Comparison of ENCODE assay signal across 23 cellular contexts in the genomic region with DNA sequence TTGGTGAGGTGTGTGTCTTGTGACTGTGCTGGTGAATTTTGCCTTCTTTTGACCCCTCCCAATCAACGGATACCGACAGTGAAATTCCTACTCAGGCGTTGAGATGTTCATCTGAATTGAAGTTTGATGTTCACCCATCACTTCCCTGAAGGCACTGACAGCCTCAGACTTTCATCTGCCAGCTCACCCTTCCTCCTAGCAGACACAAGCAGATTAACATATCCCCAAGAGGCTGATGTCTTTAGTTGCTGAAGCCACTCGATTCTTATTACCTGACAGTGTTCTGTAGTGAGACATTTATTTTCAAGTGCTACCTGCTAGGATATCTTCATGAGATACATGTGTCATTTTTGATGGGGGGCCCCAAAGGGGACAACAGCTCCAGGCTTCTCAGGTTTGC.
"Had no signal": no experiment of that assay in that cellular context is flagged by ENCODE, and none has a peak within 500 bp of the region (broad histone marks: within the 10 kb centered on the region; RNA-seq: fewer than 3 reads in every experiment).

No MANE protein-coding gene starts in this region.

- H3K27me3 ChIP-seq: left lung, ovary, tibial nerve, uterus had no signal

- H3K27ac ChIP-seq: left lung, lower lobe of right lung, ovary, skin epidermis, tibial nerve, uterus had no signal

- H3K4me3 ChIP-seq: left lung, lower lobe of right lung, ovary, skin epidermis, tibial nerve, uterus had no signal

- H3K4me1 ChIP-seq: left lung, lower lobe of right lung, tibial nerve, uterus had no signal

- H3K36me3 ChIP-seq: left lung, lower lobe of right lung, ovary, tibial nerve, uterus had no signal

- H3K9me3 ChIP-seq: left lung, lower lobe of right lung, ovary, tibial nerve, uterus had no signal

- DNase-seq: hypothalamus; immature natural killer cell; kidney; left colon; left lung; lower lobe of right lung; mammary epithelial cell; mesenchymal stem cell; naive B cell; natural killer cell; nephron progenitor cell; ovary; right cardiac atrium; stimulated activated CD4-positive, alpha-beta T cell treated with anti-CD3 and anti-CD28 coated beads, Interleukin-12 subunit alpha, Interleukin-12 subunit beta, amount 100 ng/mL, for 4 hours; stimulated activated CD4-positive, alpha-beta T cell treated with anti-CD3 and anti-CD28 coated beads, Interleukin-15, amount 100 ng/mL, for 24 hours; stimulated activated CD4-positive, alpha-beta T cell treated with anti-CD3 and anti-CD28 coated beads, Interleukin-2, amount 100 ng/mL, for 24 hours; stimulated activated CD4-positive, alpha-beta T cell treated with anti-CD3 and anti-CD28 coated beads, Interleukin-4, amount 100 ng/mL, for 1 hour; stimulated activated naive CD4-positive, alpha-beta T cell treated with Interleukin-2 at 50 U/mL for 16 hours; stimulated activated naive CD8-positive, alpha-beta T cell treated with anti-CD3 and anti-CD28 coated beads, Interleukin-15, amount 100 ng/mL, for 72 hours; substantia nigra; uterus had no signal
